ENCODE assay signal across 11 cellular contexts in genomic region chr10:12709516-12709915, GRCh38.
DNase-seq lines count a peak whose midpoint lies in the region; ATAC-seq, FAIRE-seq and TF ChIP-seq lines count a peak whose summit lies in the region.
"Had no signal": no experiment of that assay in that cellular context is flagged by ENCODE, and none has a peak within 500 bp of the region (broad histone marks: within the 10 kb centered on the region; RNA-seq: fewer than 3 reads in every experiment).

No MANE protein-coding gene starts in this region.

- ATAC-seq in GM21619 (IDR thresholded peaks at IDR 0.05; ENCODE audit: unreplicated experiment) = no peak

- DNase-seq in GM03348 (ENCODE audit: low spot score) (peak; percentile 29), fibroblast of the aortic adventitia (ENCODE audit: low read depth) (peak; percentile 65), NAMALWA (ENCODE audit: low spot score) (no peak), NCI-H1694 treated with DMSO at 0.1 percent for 48 hours (lab: John Stamatoyannopoulos, UW) (no peak), cardiac septum (ENCODE audit: low spot score) (no peak)
- DNase-seq in activated T-helper 1 cell treated with anti-CD3 and anti-CD28 coated beads, Interleukin-12 subunit alpha, Interleukin-12 subunit beta, Interleukin-2, Interleukin-4 antibody, amounts not matched to agents 30 ng/mL and 10 ng/mL and 1 ng/mL, durations not matched to agents 14 hours and 24 hours and 36 hours (ENCODE audit: low spot score) = no peak
- DNase-seq: activated gamma-delta T cell had no signal

- peak overlapping the region; percentile 35 for H3K27ac Mint-ChIP-seq in activated T-helper 1 cell treated with anti-CD3 and anti-CD28 coated beads, Interleukin-12 subunit alpha, Interleukin-12 subunit beta, Interleukin-2, Interleukin-4 antibody, amounts not matched to agents 30 ng/mL and 10 ng/mL and 1 ng/mL, durations not matched to agents 14 hours and 24 hours and 36 hours

- H3K4me1 Mint-ChIP-seq in activated T-helper 1 cell treated with anti-CD3 and anti-CD28 coated beads, Interleukin-12 subunit alpha, Interleukin-12 subunit beta, Interleukin-2, Interleukin-4 antibody, amounts not matched to agents 30 ng/mL and 10 ng/mL and 1 ng/mL, durations not matched to agents 14 hours and 24 hours and 36 hours (ENCODE audit: low read depth) = peaks cover 69% of the 10 kb centered on the region

- no peak for TF ChIP-seq CTCF in fibroblast of the aortic adventitia (IDR thresholded peaks at IDR 0.05; ENCODE audit: insufficient read depth, low read length)

- no peaks in the 10 kb centered on the region for H3K27me3 Mint-ChIP-seq in activated T-helper 1 cell treated with anti-CD3 and anti-CD28 coated beads, Interleukin-12 subunit alpha, Interleukin-12 subunit beta, Interleukin-2, Interleukin-4 antibody, amounts not matched to agents 30 ng/mL and 10 ng/mL and 1 ng/mL, durations not matched to agents 14 hours and 24 hours and 36 hours (ENCODE audit: insufficient read depth)

- no peak overlapping the region for H3K4me3 Mint-ChIP-seq in activated T-helper 1 cell treated with anti-CD3 and anti-CD28 coated beads, Interleukin-12 subunit alpha, Interleukin-12 subunit beta, Interleukin-2, Interleukin-4 antibody, amounts not matched to agents 30 ng/mL and 10 ng/mL and 1 ng/mL, durations not matched to agents 14 hours and 24 hours and 36 hours

- peak; percentile 73 for FAIRE-seq in A204.1 (lab: Jason Lieb, UNC)
- FAIRE-seq: D721Med, frontal cortex had no signal

- intact Hi-C loops in activated T-helper 1 cell treated with anti-CD3 and anti-CD28 coated beads, Interleukin-12 subunit alpha, Interleukin-12 subunit beta, Interleukin-2, Interleukin-4 antibody, amounts not matched to agents 30 ng/mL and 10 ng/mL and 1 ng/mL, durations not matched to agents 14 hours and 24 hours and 36 hours (cut with micrococcal nuclease) = no loop called here
- intact Hi-C loops in cardiac septum (cut with DNase I) = no loop called here

- no peak overlapping the region for H3K4me3 ChIP-seq in fibroblast of the aortic adventitia (ENCODE audit: low read depth, low read length)

- no peaks in the 10 kb centered on the region for H3K9me3 Mint-ChIP-seq in activated T-helper 1 cell treated with anti-CD3 and anti-CD28 coated beads, Interleukin-12 subunit alpha, Interleukin-12 subunit beta, Interleukin-2, Interleukin-4 antibody, amounts not matched to agents 30 ng/mL and 10 ng/mL and 1 ng/mL, durations not matched to agents 14 hours and 24 hours and 36 hours

- H3K36me3 Mint-ChIP-seq in activated T-helper 1 cell treated with anti-CD3 and anti-CD28 coated beads, Interleukin-12 subunit alpha, Interleukin-12 subunit beta, Interleukin-2, Interleukin-4 antibody, amounts not matched to agents 30 ng/mL and 10 ng/mL and 1 ng/mL, durations not matched to agents 14 hours and 24 hours and 36 hours (ENCODE audit: low read depth) = no peaks in the 10 kb centered on the region

Comparison
In these comparisons a context has a peak if more than half of its experiments do, and no peak if none do; other contexts are left out.
1. DNase-seq: peak in GM03348 (single experiment) and fibroblast of the aortic adventitia (single experiment); none in activated T-helper 1 cell treated with anti-CD3 and anti-CD28 coated beads, Interleukin-12 subunit alpha, Interleukin-12 subunit beta, Interleukin-2, Interleukin-4 antibody, amounts not matched to agents 30 ng/mL and 10 ng/mL and 1 ng/mL, durations not matched to agents 14 hours and 24 hours and 36 hours (single experiment), NAMALWA (single experiment), NCI-H1694 treated with DMSO at 0.1 percent for 48 hours (single experiment) and cardiac septum (single experiment).